Comparison of ENCODE assay signal across 7 cellular contexts in the genomic region with DNA sequence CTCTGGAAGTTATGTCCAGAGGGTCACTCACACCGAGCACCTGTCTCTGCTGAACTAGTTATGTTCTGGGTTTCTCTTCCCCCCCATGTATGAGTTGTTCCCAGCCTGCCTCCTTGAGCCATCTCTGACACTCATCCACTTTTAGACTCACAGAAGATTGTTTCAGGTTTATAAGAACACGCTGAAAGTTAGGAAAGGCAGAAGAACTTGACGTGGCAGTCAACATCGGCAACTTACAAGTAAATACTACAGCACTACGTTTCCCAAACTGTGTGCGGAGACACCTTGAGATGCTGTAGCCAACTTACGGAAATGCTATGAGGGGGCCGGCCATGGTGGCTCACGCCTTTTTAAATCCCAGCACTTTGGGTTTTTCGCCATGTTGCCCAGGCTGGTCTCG.
"Had no signal": no experiment of that assay in that cellular context is flagged by ENCODE, and none has a peak within 500 bp of the region (broad histone marks: within the 10 kb centered on the region; RNA-seq: fewer than 3 reads in every experiment).

No MANE protein-coding gene starts in this region.

- H3K27ac Mint-ChIP-seq: HFFc6, IgD-negative memory B cell had no signal

- H3K4me1 Mint-ChIP-seq: IgD-negative memory B cell had no signal

- H3K4me2 ChIP-seq: KMS-11 had no signal

- H3K4me3 Mint-ChIP-seq: HFFc6, IgD-negative memory B cell had no signal

- H3K4me1 ChIP-seq: HAP-1 had no signal

- H3K36me3 ChIP-seq: HAP-1 had no signal

- ATAC-seq: HCT116 had no signal

- DNase-seq: GOT3, HFFc6, KBM-7 had no signal

- H3K27ac ChIP-seq: KMS-11 had no signal

- H3K4me3 ChIP-seq: HAP-1 had no signal

- H3K9me3 ChIP-seq: HAP-1 had no signal

- H3K9ac ChIP-seq: KMS-11 had no signal

- H3K27me3 Mint-ChIP-seq: IgD-negative memory B cell had no signal
